In the genomic region with DNA sequence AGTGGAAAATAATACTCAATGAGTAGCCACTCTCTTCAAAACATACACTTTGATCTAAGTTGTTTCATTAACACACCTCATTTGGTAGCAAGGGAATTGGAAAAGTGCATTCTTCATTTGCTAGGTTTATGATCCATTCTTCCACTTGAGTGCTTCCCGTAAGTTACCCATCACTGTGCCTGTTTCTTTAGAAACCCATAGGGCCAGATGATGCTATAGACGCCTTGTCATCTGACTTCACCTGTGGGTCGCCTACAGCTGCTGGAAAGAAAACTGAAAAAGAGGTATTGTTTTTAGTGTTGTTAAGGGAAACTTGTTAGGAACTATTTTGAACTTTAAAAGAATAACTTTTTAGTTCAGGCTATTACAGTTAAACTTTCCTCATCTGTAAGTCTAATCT, we compare ENCODE assay signal across 1 cellular context.
TF ChIP-seq lines count a peak whose summit lies in the region.

No MANE protein-coding gene starts in this region.

TF ChIP-seq in K562, 482 proteins besides CTCF, POLR2A, EP300 and RAD21 (continued from another document):
- TF ChIP-seq, protein P1, sequence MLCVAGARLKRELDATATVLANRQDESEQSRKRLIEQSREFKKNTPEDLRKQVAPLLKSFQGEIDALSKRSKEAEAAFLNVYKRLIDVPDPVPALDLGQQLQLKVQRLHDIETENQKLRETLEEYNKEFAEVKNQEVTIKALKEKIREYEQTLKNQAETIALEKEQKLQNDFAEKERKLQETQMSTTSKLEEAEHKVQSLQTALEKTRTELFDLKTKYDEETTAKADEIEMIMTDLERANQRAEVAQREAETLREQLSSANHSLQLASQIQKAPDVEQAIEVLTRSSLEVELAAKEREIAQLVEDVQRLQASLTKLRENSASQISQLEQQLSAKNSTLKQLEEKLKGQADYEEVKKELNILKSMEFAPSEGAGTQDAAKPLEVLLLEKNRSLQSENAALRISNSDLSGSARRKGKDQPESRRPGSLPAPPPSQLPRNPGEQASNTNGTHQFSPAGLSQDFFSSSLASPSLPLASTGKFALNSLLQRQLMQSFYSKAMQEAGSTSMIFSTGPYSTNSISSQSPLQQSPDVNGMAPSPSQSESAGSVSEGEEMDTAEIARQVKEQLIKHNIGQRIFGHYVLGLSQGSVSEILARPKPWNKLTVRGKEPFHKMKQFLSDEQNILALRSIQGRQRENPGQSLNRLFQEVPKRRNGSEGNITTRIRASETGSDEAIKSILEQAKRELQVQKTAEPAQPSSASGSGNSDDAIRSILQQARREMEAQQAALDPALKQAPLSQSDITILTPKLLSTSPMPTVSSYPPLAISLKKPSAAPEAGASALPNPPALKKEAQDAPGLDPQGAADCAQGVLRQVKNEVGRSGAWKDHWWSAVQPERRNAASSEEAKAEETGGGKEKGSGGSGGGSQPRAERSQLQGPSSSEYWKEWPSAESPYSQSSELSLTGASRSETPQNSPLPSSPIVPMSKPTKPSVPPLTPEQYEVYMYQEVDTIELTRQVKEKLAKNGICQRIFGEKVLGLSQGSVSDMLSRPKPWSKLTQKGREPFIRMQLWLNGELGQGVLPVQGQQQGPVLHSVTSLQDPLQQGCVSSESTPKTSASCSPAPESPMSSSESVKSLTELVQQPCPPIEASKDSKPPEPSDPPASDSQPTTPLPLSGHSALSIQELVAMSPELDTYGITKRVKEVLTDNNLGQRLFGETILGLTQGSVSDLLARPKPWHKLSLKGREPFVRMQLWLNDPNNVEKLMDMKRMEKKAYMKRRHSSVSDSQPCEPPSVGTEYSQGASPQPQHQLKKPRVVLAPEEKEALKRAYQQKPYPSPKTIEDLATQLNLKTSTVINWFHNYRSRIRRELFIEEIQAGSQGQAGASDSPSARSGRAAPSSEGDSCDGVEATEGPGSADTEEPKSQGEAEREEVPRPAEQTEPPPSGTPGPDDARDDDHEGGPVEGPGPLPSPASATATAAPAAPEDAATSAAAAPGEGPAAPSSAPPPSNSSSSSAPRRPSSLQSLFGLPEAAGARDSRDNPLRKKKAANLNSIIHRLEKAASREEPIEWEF (CRISPR knock-in tag; IDR thresholded peaks at IDR 0.05) = no peak
- TF ChIP-seq NCOR1 (IDR thresholded peaks at IDR 0.05) (no peak), AFF4 (CRISPR knock-in tag; IDR thresholded peaks at IDR 0.05) (no peak), HNRNPLL (IDR thresholded peaks at IDR 0.05; ENCODE audit: low read depth, low read length, poor library complexity, severe bottlenecking) (no peak), CBX8 (IDR thresholded peaks at IDR 0.05; ENCODE audit: borderline replicate concordance, extremely low read depth, low read depth, low read length, poor library complexity, severe bottlenecking) (no peak), MED1 (CRISPR knock-in tag; IDR thresholded peaks at IDR 0.05; ENCODE audit: borderline replicate concordance) (no peak), ZNF444 (CRISPR knock-in tag; IDR thresholded peaks at IDR 0.05) (no peak), ZNF146 (CRISPR knock-in tag; IDR thresholded peaks at IDR 0.05; ENCODE audit: unreplicated experiment) (no peak), ZNF121 (CRISPR knock-in tag; conservative IDR thresholded peaks at IDR 0.05) (no peak), ZNF717 (CRISPR knock-in tag; IDR thresholded peaks at IDR 0.05) (no peak), ZNF695 (CRISPR knock-in tag; IDR thresholded peaks at IDR 0.05) (no peak)
- TF ChIP-seq, protein P2, sequence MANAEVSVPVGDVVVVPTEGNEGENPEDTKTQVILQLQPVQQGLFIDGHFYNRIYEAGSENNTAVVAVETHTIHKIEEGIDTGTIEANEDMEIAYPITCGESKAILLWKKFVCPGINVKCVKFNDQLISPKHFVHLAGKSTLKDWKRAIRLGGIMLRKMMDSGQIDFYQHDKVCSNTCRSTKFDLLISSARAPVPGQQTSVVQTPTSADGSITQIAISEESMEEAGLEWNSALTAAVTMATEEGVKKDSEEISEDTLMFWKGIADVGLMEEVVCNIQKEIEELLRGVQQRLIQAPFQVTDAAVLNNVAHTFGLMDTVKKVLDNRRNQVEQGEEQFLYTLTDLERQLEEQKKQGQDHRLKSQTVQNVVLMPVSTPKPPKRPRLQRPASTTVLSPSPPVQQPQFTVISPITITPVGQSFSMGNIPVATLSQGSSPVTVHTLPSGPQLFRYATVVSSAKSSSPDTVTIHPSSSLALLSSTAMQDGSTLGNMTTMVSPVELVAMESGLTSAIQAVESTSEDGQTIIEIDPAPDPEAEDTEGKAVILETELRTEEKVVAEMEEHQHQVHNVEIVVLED (CRISPR knock-in tag; IDR thresholded peaks at IDR 0.05) = no peak
TF ChIP-seq in K562: peak in this region for 0.
